Comparison of ENCODE assay signal across 9 cellular contexts in genomic region chr9:2066312-2067273, GRCh38. TPM values are rescaled to one million over a fixed set of nuclear protein-coding genes. Genes with fewer than 3 reads are reported as not detected.
DNase-seq lines count a peak whose midpoint lies in the region; ATAC-seq and TF ChIP-seq lines count a peak whose summit lies in the region.
"Had no signal": no experiment of that assay in that cellular context is flagged by ENCODE, and none has a peak within 500 bp of the region (broad histone marks: within the 10 kb centered on the region; RNA-seq: fewer than 3 reads in every experiment).

No MANE protein-coding gene starts in this region.

- in situ Hi-C loops in Caki2 (cut with HindIII; ENCODE audit: low pct_unique_long_range_greater_than_20kb, low sequenced_read_pairs), result no loop called here

- no peak overlapping the region for H3K27ac ChIP-seq in lower lobe of right lung
- H3K27ac ChIP-seq: cardiac muscle cell had no signal

- H3K36me3 Mint-ChIP-seq in T-helper 2 cell treated with Interferon-gamma antibody and Interleukin-4, amounts not matched to agents 5 μg/mL and 100 μg/mL, for 36 hours (ENCODE audit: low read depth), result peaks cover 46% of the 10 kb centered on the region

- TF ChIP-seq CTCF in HFF-Myc (IDR thresholded peaks at IDR 0.05; ENCODE audit: low read depth, low read length, missing control alignments), result peak; percentile 9
- TF ChIP-seq CTCF in cardiac fibroblast (IDR thresholded peaks at IDR 0.05; ENCODE audit: low read depth, low read length), result no peak
- peak; percentile 37 for TF ChIP-seq CTCF in lower lobe of right lung (IDR thresholded peaks at IDR 0.05)

- no peak overlapping the region for H3K4me3 Mint-ChIP-seq in T-helper 2 cell treated with Interferon-gamma antibody and Interleukin-4, amounts not matched to agents 5 μg/mL and 100 μg/mL, for 36 hours

- H3K27me3 Mint-ChIP-seq in T-helper 2 cell treated with Interferon-gamma antibody and Interleukin-4, amounts not matched to agents 5 μg/mL and 100 μg/mL, for 36 hours (ENCODE audit: low read depth), result no peaks in the 10 kb centered on the region

- peak; percentile 31 for DNase-seq in Caki2 (ENCODE audit: low read depth)
- no peak for DNase-seq in HFF-Myc (ENCODE audit: extremely low read depth, low read depth)
- DNase-seq in cardiac fibroblast (ENCODE audit: low read depth in 2 of 2), result peak; percentile 17 to 72
- DNase-seq in lower lobe of right lung, result no peak
- no peak for DNase-seq in T-helper 2 cell treated with Interferon-gamma antibody and Interleukin-4, amounts not matched to agents 5 μg/mL and 100 μg/mL, for 36 hours (ENCODE audit: low spot score)
- DNase-seq in NCI-H2171 treated with DMSO at 0.1 percent for 48 hours (lab: John Stamatoyannopoulos, UW), result no peak
- no peak for DNase-seq in DMS79 treated with DMSO at 0.1 percent for 48 hours (lab: John Stamatoyannopoulos, UW)

- no peaks in the 10 kb centered on the region for H3K9me3 ChIP-seq in lower lobe of right lung

- intact Hi-C loops in lower lobe of right lung (cut with DNase I), result no loop called here

- no peak overlapping the region for H3K27ac Mint-ChIP-seq in T-helper 2 cell treated with Interferon-gamma antibody and Interleukin-4, amounts not matched to agents 5 μg/mL and 100 μg/mL, for 36 hours

- no peak overlapping the region for H3K4me3 ChIP-seq in HFF-Myc (replicated peaks; ENCODE audit: low read depth, low read length)
- no peak overlapping the region for H3K4me3 ChIP-seq in cardiac fibroblast (replicated peaks in 1 of 2; ENCODE audit: low read depth in 2 of 2, low read length in 2 of 2)
- H3K4me3 ChIP-seq in lower lobe of right lung, result no peak overlapping the region
- H3K4me3 ChIP-seq: cardiac muscle cell had no signal

- peak in 1 of 2 donors; percentile 79 for ATAC-seq in lower lobe of right lung
- ATAC-seq in HG02884 (IDR thresholded peaks at IDR 0.05; ENCODE audit: unreplicated experiment), result no peak

- peaks cover 85% of the 10 kb centered on the region for H3K36me3 ChIP-seq in lower lobe of right lung
- H3K36me3 ChIP-seq: cardiac muscle cell had no signal

- no peaks in the 10 kb centered on the region for H3K27me3 ChIP-seq in lower lobe of right lung (ENCODE audit: low read depth)
- H3K27me3 ChIP-seq: cardiac muscle cell had no signal

- H3K9me3 Mint-ChIP-seq in T-helper 2 cell treated with Interferon-gamma antibody and Interleukin-4, amounts not matched to agents 5 μg/mL and 100 μg/mL, for 36 hours, result no peaks in the 10 kb centered on the region

- H3K4me1 ChIP-seq in lower lobe of right lung, result peaks cover 5% of the 10 kb centered on the region

- peaks cover 2% of the 10 kb centered on the region for H3K4me1 Mint-ChIP-seq in T-helper 2 cell treated with Interferon-gamma antibody and Interleukin-4, amounts not matched to agents 5 μg/mL and 100 μg/mL, for 36 hours (ENCODE audit: low read depth)

RNA-seq across cellular contexts. Expression of gene SMARCA2, which starts 51.4 kb away (rescaled TPM):
- 11.5 and 20.8 TPM in 2 replicates for total RNA-seq in Caki2 (2014; rRNA removed; shearing (Covaris generic); ENCODE audit: low replicate concordance)
- 147 TPM for total RNA-seq in lower lobe of right lung

Comparison
In these comparisons a context has a peak if more than half of its experiments do, and no peak if none do; other contexts are left out.
1. DNase-seq: peak in Caki2 (single experiment) and cardiac fibroblast (2 of 2); none in HFF-Myc (single experiment), lower lobe of right lung (single experiment), T-helper 2 cell treated with Interferon-gamma antibody and Interleukin-4, amounts not matched to agents 5 μg/mL and 100 μg/mL, for 36 hours (single experiment), NCI-H2171 treated with DMSO at 0.1 percent for 48 hours (single experiment) and DMS79 treated with DMSO at 0.1 percent for 48 hours (single experiment).